Comparison of ENCODE assay signal across 1 cellular context in genomic region chr9:1083325-1083913, GRCh38.
TF ChIP-seq lines count a peak whose summit lies in the region.

No MANE protein-coding gene starts in this region.

TF ChIP-seq in WTC11, 78 proteins besides CTCF, POLR2A, EP300 and RAD21 (continued from another document):
- TF ChIP-seq, protein P1, sequence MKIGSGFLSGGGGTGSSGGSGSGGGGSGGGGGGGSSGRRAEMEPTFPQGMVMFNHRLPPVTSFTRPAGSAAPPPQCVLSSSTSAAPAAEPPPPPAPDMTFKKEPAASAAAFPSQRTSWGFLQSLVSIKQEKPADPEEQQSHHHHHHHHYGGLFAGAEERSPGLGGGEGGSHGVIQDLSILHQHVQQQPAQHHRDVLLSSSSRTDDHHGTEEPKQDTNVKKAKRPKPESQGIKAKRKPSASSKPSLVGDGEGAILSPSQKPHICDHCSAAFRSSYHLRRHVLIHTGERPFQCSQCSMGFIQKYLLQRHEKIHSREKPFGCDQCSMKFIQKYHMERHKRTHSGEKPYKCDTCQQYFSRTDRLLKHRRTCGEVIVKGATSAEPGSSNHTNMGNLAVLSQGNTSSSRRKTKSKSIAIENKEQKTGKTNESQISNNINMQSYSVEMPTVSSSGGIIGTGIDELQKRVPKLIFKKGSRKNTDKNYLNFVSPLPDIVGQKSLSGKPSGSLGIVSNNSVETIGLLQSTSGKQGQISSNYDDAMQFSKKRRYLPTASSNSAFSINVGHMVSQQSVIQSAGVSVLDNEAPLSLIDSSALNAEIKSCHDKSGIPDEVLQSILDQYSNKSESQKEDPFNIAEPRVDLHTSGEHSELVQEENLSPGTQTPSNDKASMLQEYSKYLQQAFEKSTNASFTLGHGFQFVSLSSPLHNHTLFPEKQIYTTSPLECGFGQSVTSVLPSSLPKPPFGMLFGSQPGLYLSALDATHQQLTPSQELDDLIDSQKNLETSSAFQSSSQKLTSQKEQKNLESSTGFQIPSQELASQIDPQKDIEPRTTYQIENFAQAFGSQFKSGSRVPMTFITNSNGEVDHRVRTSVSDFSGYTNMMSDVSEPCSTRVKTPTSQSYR (CRISPR knock-in tag; IDR thresholded peaks at IDR 0.05), result no peak
- TF ChIP-seq, protein P2, sequence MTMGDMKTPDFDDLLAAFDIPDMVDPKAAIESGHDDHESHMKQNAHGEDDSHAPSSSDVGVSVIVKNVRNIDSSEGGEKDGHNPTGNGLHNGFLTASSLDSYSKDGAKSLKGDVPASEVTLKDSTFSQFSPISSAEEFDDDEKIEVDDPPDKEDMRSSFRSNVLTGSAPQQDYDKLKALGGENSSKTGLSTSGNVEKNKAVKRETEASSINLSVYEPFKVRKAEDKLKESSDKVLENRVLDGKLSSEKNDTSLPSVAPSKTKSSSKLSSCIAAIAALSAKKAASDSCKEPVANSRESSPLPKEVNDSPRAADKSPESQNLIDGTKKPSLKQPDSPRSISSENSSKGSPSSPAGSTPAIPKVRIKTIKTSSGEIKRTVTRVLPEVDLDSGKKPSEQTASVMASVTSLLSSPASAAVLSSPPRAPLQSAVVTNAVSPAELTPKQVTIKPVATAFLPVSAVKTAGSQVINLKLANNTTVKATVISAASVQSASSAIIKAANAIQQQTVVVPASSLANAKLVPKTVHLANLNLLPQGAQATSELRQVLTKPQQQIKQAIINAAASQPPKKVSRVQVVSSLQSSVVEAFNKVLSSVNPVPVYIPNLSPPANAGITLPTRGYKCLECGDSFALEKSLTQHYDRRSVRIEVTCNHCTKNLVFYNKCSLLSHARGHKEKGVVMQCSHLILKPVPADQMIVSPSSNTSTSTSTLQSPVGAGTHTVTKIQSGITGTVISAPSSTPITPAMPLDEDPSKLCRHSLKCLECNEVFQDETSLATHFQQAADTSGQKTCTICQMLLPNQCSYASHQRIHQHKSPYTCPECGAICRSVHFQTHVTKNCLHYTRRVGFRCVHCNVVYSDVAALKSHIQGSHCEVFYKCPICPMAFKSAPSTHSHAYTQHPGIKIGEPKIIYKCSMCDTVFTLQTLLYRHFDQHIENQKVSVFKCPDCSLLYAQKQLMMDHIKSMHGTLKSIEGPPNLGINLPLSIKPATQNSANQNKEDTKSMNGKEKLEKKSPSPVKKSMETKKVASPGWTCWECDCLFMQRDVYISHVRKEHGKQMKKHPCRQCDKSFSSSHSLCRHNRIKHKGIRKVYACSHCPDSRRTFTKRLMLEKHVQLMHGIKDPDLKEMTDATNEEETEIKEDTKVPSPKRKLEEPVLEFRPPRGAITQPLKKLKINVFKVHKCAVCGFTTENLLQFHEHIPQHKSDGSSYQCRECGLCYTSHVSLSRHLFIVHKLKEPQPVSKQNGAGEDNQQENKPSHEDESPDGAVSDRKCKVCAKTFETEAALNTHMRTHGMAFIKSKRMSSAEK (CRISPR knock-in tag; IDR thresholded peaks at IDR 0.05; ENCODE audit: borderline replicate concordance), result no peak
- TF ChIP-seq KAT7 (CRISPR knock-in tag; IDR thresholded peaks at IDR 0.05; ENCODE audit: borderline replicate concordance), result no peak
- TF ChIP-seq FOXJ3 (CRISPR knock-in tag; IDR thresholded peaks at IDR 0.05; ENCODE audit: borderline replicate concordance), result no peak
- no peak for TF ChIP-seq RELA (CRISPR knock-in tag; IDR thresholded peaks at IDR 0.05; ENCODE audit: borderline replicate concordance)
- no peak for TF ChIP-seq ATF2 (CRISPR knock-in tag; IDR thresholded peaks at IDR 0.05; ENCODE audit: borderline replicate concordance, low read depth)
- TF ChIP-seq TCF7 (CRISPR knock-in tag; IDR thresholded peaks at IDR 0.05; ENCODE audit: low read depth), result no peak
- TF ChIP-seq SMAD4 (CRISPR knock-in tag; IDR thresholded peaks at IDR 0.05), result no peak
- TF ChIP-seq MYBL2 (CRISPR knock-in tag; IDR thresholded peaks at IDR 0.05), result no peak
- TF ChIP-seq ARID4B (CRISPR knock-in tag; IDR thresholded peaks at IDR 0.05; ENCODE audit: borderline replicate concordance), result no peak
- TF ChIP-seq JAZF1 (CRISPR knock-in tag; IDR thresholded peaks at IDR 0.05), result no peak
- TF ChIP-seq USF2 (CRISPR knock-in tag; IDR thresholded peaks at IDR 0.05), result no peak
- no peak for TF ChIP-seq IRF2 (CRISPR knock-in tag; IDR thresholded peaks at IDR 0.05; ENCODE audit: borderline replicate concordance, low read depth)
TF ChIP-seq in WTC11: peak in this region for 0.
